ENCODE assay signal across 9 cellular contexts in the genomic region with DNA sequence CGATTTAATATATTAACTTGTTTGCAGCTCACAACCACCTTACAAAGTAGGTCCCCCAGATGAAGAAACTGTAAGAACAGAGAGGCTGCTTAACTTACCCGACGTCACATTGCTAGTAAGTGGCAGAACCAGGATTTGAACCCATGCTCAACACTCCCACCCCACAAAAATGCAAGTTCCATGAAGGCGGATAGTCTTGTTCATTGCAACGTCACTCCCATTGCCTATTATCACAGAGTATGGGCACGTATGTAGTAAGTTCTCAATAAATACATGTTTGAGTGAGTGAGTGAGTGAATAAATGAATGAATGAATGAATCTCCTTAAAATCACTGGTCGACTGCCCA. TPM values are rescaled to one million over a fixed set of nuclear protein-coding genes. Genes with fewer than 3 reads are reported as not detected.
A peak's percentile ranks its signal among the peaks of the same experiment; 100 is the strongest.
DNase-seq lines count a peak whose midpoint lies in the region; ATAC-seq and TF ChIP-seq lines count a peak whose summit lies in the region.
"Had no signal": no experiment of that assay in that cellular context is flagged by ENCODE, and none has a peak within 500 bp of the region (broad histone marks: within the 10 kb centered on the region; RNA-seq: fewer than 3 reads in every experiment).

No MANE protein-coding gene starts in this region.

- H3K9me3 Mint-ChIP-seq in naive thymus-derived CD8-positive, alpha-beta T cell, result no peaks in the 10 kb centered on the region

- H3K4me1 Mint-ChIP-seq in naive thymus-derived CD8-positive, alpha-beta T cell, result peaks cover 9 to 25% (median 22%) of the 10 kb centered on the region in 4 donors

- H3K4me3 ChIP-seq in AG09309 (ENCODE audit: control insufficient read depth, low read depth, low read length) (peak overlapping the region; percentile 59), LNCaP clone FGC (ENCODE audit: low read depth, low read length) (peak overlapping the region; percentile 65), coronary artery (peak overlapping the region; percentile 89)

- TF ChIP-seq CTCF in AG09309 (IDR thresholded peaks at IDR 0.05; ENCODE audit: control insufficient read depth, insufficient read depth, low read depth, low read length, missing control alignments) (no peak), LNCaP clone FGC (IDR thresholded peaks at IDR 0.05; ENCODE audit: control insufficient read depth, extremely low read depth, insufficient read depth) (no peak), coronary artery (IDR thresholded peaks at IDR 0.05) (no peak)

- no peak for DNase-seq in AG09309 (ENCODE audit: low read depth)
- no peak for DNase-seq in LNCaP clone FGC (ENCODE audit: low read depth)
- no peak for DNase-seq in coronary artery (ENCODE audit: low spot score)
- DNase-seq in naive thymus-derived CD8-positive, alpha-beta T cell, result no peak
- no peak for DNase-seq in NOMO-1 treated with DMSO at 0.1 percent for 48 hours (lab: John Stamatoyannopoulos, UW; ENCODE audit: unreplicated experiment)
- DNase-seq in posterior cingulate gyrus, result no peak

- POLR2A ChIA-PET in naive thymus-derived CD8-positive, alpha-beta T cell (lab: Charles Lee), result no interaction called here

- ATAC-seq in naive thymus-derived CD8-positive, alpha-beta T cell, result no peak
- ATAC-seq in HG02759 (IDR thresholded peaks at IDR 0.05; ENCODE audit: unreplicated experiment) (no peak), GM21367 (IDR thresholded peaks at IDR 0.05; ENCODE audit: unreplicated experiment) (no peak)

- H3K4me3 Mint-ChIP-seq in naive thymus-derived CD8-positive, alpha-beta T cell, result peak overlapping the region; percentile 83 to 97 (median 94)

- no peaks in the 10 kb centered on the region for H3K36me3 Mint-ChIP-seq in naive thymus-derived CD8-positive, alpha-beta T cell

- H3K27me3 Mint-ChIP-seq in naive thymus-derived CD8-positive, alpha-beta T cell, result peaks cover 0 to 8% (median 0%) of the 10 kb centered on the region in 5 donors

- peak overlapping the region in 9 of 10 donors; percentile 41 to 84 (median 65) for H3K27ac Mint-ChIP-seq in naive thymus-derived CD8-positive, alpha-beta T cell

- H3K27ac ChIP-seq in coronary artery, result peak overlapping the region; percentile 47 to 91

- intact Hi-C loops in posterior cingulate gyrus (cut with DNase I), result no loop called here

RNA-seq across cellular contexts. Expression of gene USP31, which starts 1.1 kb away (rescaled TPM):
- 1 to 10 TPM; 4.6 to 5.2 TPM for total RNA-seq in naive thymus-derived CD8-positive, alpha-beta T cell
- under 1 TPM; 0.09 to 0.89 (median 0.34) TPM for polyA plus RNA-seq in naive thymus-derived CD8-positive, alpha-beta T cell

RNA-seq across cellular contexts. Expression of gene SCNN1G, which starts 34.4 kb away (rescaled TPM):
- total RNA-seq in naive thymus-derived CD8-positive, alpha-beta T cell, result not detected
- polyA plus RNA-seq in naive thymus-derived CD8-positive, alpha-beta T cell, result not detected
- total RNA-seq: T-helper 2 cell treated with Interferon-gamma antibody and Interleukin-4, amounts not matched to agents 100 ng/mL and 5 ng/mL, for 36 hours had no signal
